ENCODE assay signal across 1 cellular context in the genomic region with DNA sequence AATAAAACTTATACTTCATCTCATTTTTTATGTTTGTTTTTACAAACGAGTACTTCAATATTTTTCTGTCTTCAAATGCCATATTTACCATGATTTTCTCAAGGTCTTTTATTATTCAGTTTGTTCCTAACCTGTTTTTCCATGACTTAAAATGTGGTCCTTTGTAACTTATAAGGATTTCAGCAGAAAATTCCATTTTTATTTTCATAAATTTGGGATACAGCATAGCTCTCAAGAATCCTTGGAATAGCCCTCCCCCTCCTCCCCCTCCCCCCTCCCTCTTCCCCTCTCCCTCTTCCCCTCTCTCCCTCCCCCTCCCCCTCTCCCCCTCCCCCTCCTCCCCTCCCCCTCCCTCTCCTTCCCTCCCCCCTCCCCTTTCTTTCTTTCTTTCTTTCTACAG.
TF ChIP-seq lines count a peak whose summit lies in the region.

No MANE protein-coding gene starts in this region.

TF ChIP-seq in SK-N-SH, 30 proteins besides CTCF, POLR2A, EP300 and RAD21:
- TF ChIP-seq FOXM1 (IDR thresholded peaks at IDR 0.05; ENCODE audit: low read depth), result no peak
- TF ChIP-seq SMC3 (IDR thresholded peaks at IDR 0.05; ENCODE audit: low read depth, low read length), result no peak
- TF ChIP-seq, protein P1, sequence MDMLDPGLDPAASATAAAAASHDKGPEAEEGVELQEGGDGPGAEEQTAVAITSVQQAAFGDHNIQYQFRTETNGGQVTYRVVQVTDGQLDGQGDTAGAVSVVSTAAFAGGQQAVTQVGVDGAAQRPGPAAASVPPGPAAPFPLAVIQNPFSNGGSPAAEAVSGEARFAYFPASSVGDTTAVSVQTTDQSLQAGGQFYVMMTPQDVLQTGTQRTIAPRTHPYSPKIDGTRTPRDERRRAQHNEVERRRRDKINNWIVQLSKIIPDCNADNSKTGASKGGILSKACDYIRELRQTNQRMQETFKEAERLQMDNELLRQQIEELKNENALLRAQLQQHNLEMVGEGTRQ (IDR thresholded peaks at IDR 0.05; ENCODE audit: borderline replicate concordance, low read depth, low read length), result no peak
- TF ChIP-seq GATA2 (CRISPR knock-in tag; IDR thresholded peaks at IDR 0.05), result no peak
